In the genomic region with DNA sequence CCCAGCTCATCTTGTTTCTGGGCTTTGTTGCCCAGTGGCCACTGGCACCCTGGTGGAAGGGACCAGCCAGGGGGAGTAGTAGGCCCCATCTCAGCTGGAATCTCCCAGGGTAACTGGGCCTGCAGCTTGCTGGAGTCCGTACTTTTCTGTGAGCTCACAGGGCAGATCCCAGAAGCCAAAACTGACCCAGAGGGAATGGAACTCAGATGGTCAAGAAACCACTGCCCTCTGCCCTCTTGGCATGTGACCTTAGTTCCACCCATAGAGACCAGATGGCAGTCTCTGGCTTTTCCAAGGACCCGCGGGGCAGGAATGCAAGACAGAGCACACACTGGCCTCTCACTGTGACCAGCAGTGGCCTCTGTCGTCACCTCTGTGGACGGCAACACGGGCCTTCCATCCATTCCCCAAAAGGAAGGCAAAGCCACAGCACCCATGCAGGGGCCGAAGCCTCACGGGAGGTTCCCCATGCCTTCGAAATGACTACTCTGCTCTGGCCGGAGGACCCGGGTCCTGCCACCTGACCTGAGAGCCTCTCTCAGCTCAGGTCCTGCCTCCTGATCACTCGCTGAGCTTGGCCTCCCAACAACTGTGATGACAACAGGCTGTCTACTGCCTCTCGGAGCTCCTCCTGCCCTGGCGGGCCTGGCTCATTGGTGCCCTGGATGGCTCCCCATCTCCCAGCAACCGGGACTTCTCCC, we compare ENCODE assay signal across 22 cellular contexts. TPM values are rescaled to one million over a fixed set of nuclear protein-coding genes. Genes with fewer than 3 reads are reported as not detected.
A peak's percentile ranks its signal among the peaks of the same experiment; 100 is the strongest.
DNase-seq lines count a peak whose midpoint lies in the region; ATAC-seq and TF ChIP-seq lines count a peak whose summit lies in the region.
"Had no signal": no experiment of that assay in that cellular context is flagged by ENCODE, and none has a peak within 500 bp of the region (broad histone marks: within the 10 kb centered on the region; RNA-seq: fewer than 3 reads in every experiment).

No MANE protein-coding gene starts in this region.

- no peaks in the 10 kb centered on the region for H3K79me2 ChIP-seq in trophoblast cell (ENCODE audit: control insufficient read depth, insufficient read depth, low read length, poor library complexity)

- peaks cover 0 to 6% (median 0%) of the 10 kb centered on the region in 9 donors for H3K27me3 ChIP-seq in heart left ventricle
- H3K27me3 ChIP-seq in trophoblast cell (ENCODE audit: insufficient read depth, low read length), result no peaks in the 10 kb centered on the region
- H3K27me3 ChIP-seq: right lobe of liver, tibial nerve had no signal

- no peak overlapping the region for H3K14ac ChIP-seq in trophoblast cell (ENCODE audit: low read length)

- H3K9me3 ChIP-seq in heart left ventricle (no peaks in the 10 kb centered on the region), trophoblast cell (ENCODE audit: insufficient read depth, low read depth, low read length) (no peaks in the 10 kb centered on the region)
- H3K9me3 ChIP-seq: breast epithelium, right lobe of liver, tibial nerve had no signal

- DNase-seq in Right ventricle myocardium inferior (ENCODE audit: missing footprints) (no peak), heart left ventricle (no peak), left kidney (ENCODE audit: low read depth, low spot score) (peak; percentile 22), trophoblast cell (peak; percentile 99 to 100), HUDEP-2 (lab: John Stamatoyannopoulos, UW; ENCODE audit: unreplicated experiment in 76 of 76) (no peak), NCI-H2107 (lab: John Stamatoyannopoulos, UW) (no peak), globus pallidus (ENCODE audit: low spot score) (no peak), cerebellar nuclear complex (lab: John Stamatoyannopoulos, UW) (no peak)
- DNase-seq: activated CD4-positive, alpha-beta T cell treated with anti-CD3 and anti-CD28 coated beads, Interleukin-2, amount 10 ng/mL, durations not matched to agents 24 days and 14 days; activated CD8-positive, alpha-beta memory T cell treated with anti-CD3 and anti-CD28 coated beads, Interleukin-2, amount 50 U/mL, for 4 hours; activated naive CD8-positive, alpha-beta T cell treated with anti-CD3 and anti-CD28 coated beads, Interleukin-2, amount 50 U/mL, for 24 hours; DMS 273 treated with DMSO at 0.1 percent for 48 hours; KBM-7; left cardiac atrium; NCI-H69; right lobe of liver; stimulated activated naive CD4-positive, alpha-beta T cell had no signal

- no peak overlapping the region for H3K18ac ChIP-seq in trophoblast cell (ENCODE audit: low read length)

- no peak for TF ChIP-seq CTCF in heart left ventricle (IDR thresholded peaks at IDR 0.05)

- no peak overlapping the region for H2BK12ac ChIP-seq in trophoblast cell (ENCODE audit: low read length)

- no peak overlapping the region for H3K4ac ChIP-seq in trophoblast cell (ENCODE audit: low read depth, low read length)

- no peak overlapping the region for H4K91ac ChIP-seq in trophoblast cell (ENCODE audit: low read depth, low read length)

- no peak overlapping the region for H2BK5ac ChIP-seq in trophoblast cell (ENCODE audit: low read depth, low read length, poor library complexity)

- intact Hi-C loops in Right ventricle myocardium inferior (cut with DNase I) (no loop called here), heart left ventricle (cut with DNase I) (no loop called here)

- H2AFZ ChIP-seq in trophoblast cell (ENCODE audit: insufficient read depth, low read length, poor library complexity), result no peak overlapping the region

- H2AK5ac ChIP-seq in trophoblast cell (ENCODE audit: low read length), result no peak overlapping the region

- no peak overlapping the region for H3K23ac ChIP-seq in trophoblast cell (ENCODE audit: low read length)

- H3K36me3 ChIP-seq in heart left ventricle, result no peaks in the 10 kb centered on the region
- no peaks in the 10 kb centered on the region for H3K36me3 ChIP-seq in trophoblast cell (ENCODE audit: control insufficient read depth in 1 of 2, insufficient read depth in 2 of 2, low read length in 2 of 2)
- H3K36me3 ChIP-seq: breast epithelium, right lobe of liver, tibial nerve had no signal

- WGBS in heart left ventricle, 4 donors, result 68 to 81% (median 78%) methylated on average over 7 to 15 of the region's 15 CpGs
- no CpG with 5 or more reads among the region's 15 CpGs for WGBS in trophoblast cell (ENCODE audit: extremely low coverage, insufficient coverage, insufficient read length)

- peak; percentile 28 for ATAC-seq in Right ventricle myocardium inferior
- no peak for ATAC-seq in heart left ventricle
- ATAC-seq: activated naive CD8-positive, alpha-beta T cell treated with anti-CD3 and anti-CD28 coated beads, Interleukin-2, amount 50 U/mL, for 24 hours had no signal

- H3K4me2 ChIP-seq in trophoblast cell (ENCODE audit: low read length), result no peak overlapping the region

- peaks cover 0 to 8% (median 0%) of the 10 kb centered on the region in 12 donors for H3K4me1 ChIP-seq in heart left ventricle
- peaks cover 9 to 12% of the 10 kb centered on the region in 2 experiments for H3K4me1 ChIP-seq in trophoblast cell (ENCODE audit: control insufficient read depth in 1 of 2, insufficient read depth in 2 of 2, low read length in 2 of 2)
- H3K4me1 ChIP-seq: breast epithelium, right lobe of liver had no signal

- no peak overlapping the region for H3K27ac ChIP-seq in heart left ventricle
- no peak overlapping the region for H3K27ac ChIP-seq in trophoblast cell (ENCODE audit: low read depth, low read length)
- H3K27ac ChIP-seq: breast epithelium, C4-2B, right lobe of liver had no signal

- no peak overlapping the region for H3K9ac ChIP-seq in trophoblast cell (ENCODE audit: low read length)

- no peak overlapping the region for H4K12ac ChIP-seq in trophoblast cell (ENCODE audit: low read depth, low read length)

- H4K8ac ChIP-seq in trophoblast cell (ENCODE audit: low read depth, low read length), result no peak overlapping the region

- H3K4me3 ChIP-seq in heart left ventricle, result no peak overlapping the region
- no peak overlapping the region for H3K4me3 ChIP-seq in trophoblast cell (ENCODE audit: low read depth, low read length)
- H3K4me3 ChIP-seq: breast epithelium, right lobe of liver, tibial nerve had no signal

- no peak for TF ChIP-seq POLR2A in heart left ventricle (IDR thresholded peaks at IDR 0.05)

- peaks cover 1% of the 10 kb centered on the region for H3K79me1 ChIP-seq in trophoblast cell (ENCODE audit: low read length)

- H2BK120ac ChIP-seq in trophoblast cell (ENCODE audit: insufficient read depth, low read length, poor library complexity), result no peak overlapping the region

RNA-seq across cellular contexts. Expression of gene MYL10, which starts 30.0 kb away (rescaled TPM):
- total RNA-seq in Right ventricle myocardium inferior, result not detected
- not detected for total RNA-seq in heart left ventricle
- not detected for polyA plus RNA-seq in heart left ventricle
- polyA plus RNA-seq in trophoblast cell (2013), result 0.12 TPM in 1 of 2 replicates, not detected in the other
- total RNA-seq: activated CD4-positive, alpha-beta T cell treated with anti-CD3 and anti-CD28 coated beads, Interleukin-2, amount 10 ng/mL, durations not matched to agents 24 days and 14 days; breast epithelium; frontal cortex; left cardiac atrium; osteocyte; right lobe of liver; tibial nerve had no signal

Comparison
In these comparisons a context has a peak if more than half of its experiments do, and no peak if none do; other contexts are left out.
1. DNase-seq: peak in left kidney (single experiment) and trophoblast cell (2 of 2); none in Right ventricle myocardium inferior (single experiment), heart left ventricle (0 of 5), HUDEP-2 (0 of 76), NCI-H2107 (single experiment), globus pallidus (single experiment) and cerebellar nuclear complex (0 of 2).